In genomic region chr22:46602025-46602424, GRCh38 we compare ENCODE assay signal across 18 cellular contexts. TPM values are rescaled to one million over a fixed set of nuclear protein-coding genes. Genes with fewer than 3 reads are reported as not detected.
DNase-seq lines count a peak whose midpoint lies in the region; ATAC-seq, FAIRE-seq and TF ChIP-seq lines count a peak whose summit lies in the region.
"Had no signal": no experiment of that assay in that cellular context is flagged by ENCODE, and none has a peak within 500 bp of the region (broad histone marks: within the 10 kb centered on the region; RNA-seq: fewer than 3 reads in every experiment).

No MANE protein-coding gene starts in this region.

- TF ChIP-seq EP300 in K562 (IDR thresholded peaks at IDR 0.05; ENCODE audit: low read length), result no peak

- H3K4me2 ChIP-seq in BLaER1 (peak overlapping the region; percentile 96), K562 (ENCODE audit: insufficient read depth, low read length) (no peak overlapping the region)

- POLR2A ChIA-PET in K562 (lab: Yijun Ruan, JAX), result no interaction called here

- H3K9ac ChIP-seq in BLaER1 (no peak overlapping the region), K562 (ENCODE audit: insufficient read depth in 1 of 2, low read depth in 2 of 2, low read length in 2 of 2) (no peak overlapping the region)

- CTCF ChIA-PET in K562 (lab: Yijun Ruan, JAX; ENCODE audit: low intra/inter-chr PET ratio), result no interaction called here

- H3K4me3 ChIP-seq in BLaER1 (no peak overlapping the region), K562 (no peak overlapping the region), coronary artery (no peak overlapping the region)
- H3K4me3 ChIP-seq: SJCRH30, thyroid gland had no signal

- H3K27me3 ChIP-seq in BLaER1, result no peaks in the 10 kb centered on the region
- H3K27me3 ChIP-seq in K562 (ENCODE audit: control insufficient read depth in 2 of 2, insufficient read depth in 2 of 2, low read length in 2 of 2), result no peaks in the 10 kb centered on the region
- H3K27me3 ChIP-seq: SJCRH30, thyroid gland had no signal

- no peak for TF ChIP-seq POLR2A in K562 (conservative IDR thresholded peaks at IDR 0.05)

- H3K27ac ChIP-seq in BLaER1, result 0 out of 2 replicates have a peak overlapping the region, but pooled peaks have one; percentile 84
- peak overlapping the region; percentile 76; the same call in 2 of the 3 replicates for H3K27ac ChIP-seq in K562 (ENCODE audit: extremely low read depth, low read depth, low read length)
- H3K27ac ChIP-seq in coronary artery, result no peak overlapping the region
- H3K27ac ChIP-seq: SJCRH30, thyroid gland had no signal

- TF ChIP-seq CTCF in K562 (IDR thresholded peaks at IDR 0.05 in 2 of 3, conservative IDR thresholded peaks at IDR 0.05 in 1 of 3; ENCODE audit: insufficient read depth in 2 of 3, low read depth in 1 of 3, low read length in 3 of 3), result no peak
- TF ChIP-seq CTCF in coronary artery (IDR thresholded peaks at IDR 0.05), result no peak

- intact Hi-C loops in K562 (cut with micrococcal nuclease), result no loop called here

- DNase-seq in MV-4-11 (lab: John Stamatoyannopoulos, UW) (peak; percentile 96), K562 (ENCODE audit: extremely low read depth in 1 of 4, low spot score in 3 of 4) (no peak), medulla oblongata (ENCODE audit: extremely low spot score) (peak; percentile 73), coronary artery (ENCODE audit: low spot score) (no peak), G401 (ENCODE audit: low spot score) (no peak), dedifferentiated amniotic fluid mesenchymal stem cell (ENCODE audit: extremely low spot score) (no peak)
- DNase-seq: CD4-positive, alpha-beta memory T cell; endodermal cell; GOT3; islet precursor cell; midbrain; NCI-H1930; NCI-H510A treated with DMSO at 0.1 percent for 48 hours; SJCRH30; thyroid gland had no signal

- H3K9me3 ChIP-seq in BLaER1, result no peaks in the 10 kb centered on the region
- H3K9me3 ChIP-seq in K562 (replicated peaks; ENCODE audit: control insufficient read depth, insufficient read depth, low read depth, low read length), result no peaks in the 10 kb centered on the region
- H3K9me3 ChIP-seq: SJCRH30, thyroid gland had no signal

- H4K20me1 ChIP-seq in BLaER1 (peaks cover 59% of the 10 kb centered on the region), K562 (replicated peaks; ENCODE audit: control insufficient read depth, insufficient read depth, low read length) (no peaks in the 10 kb centered on the region)

- FAIRE-seq in K562 (lab: Jason Lieb, UNC), result no peak

- in situ Hi-C loops in K562 (cut with MboI) (no loop called here), G401 (cut with HindIII; ENCODE audit: low sequenced_read_pairs) (no loop called here)

- H3K4me1 ChIP-seq in BLaER1 (peaks cover 93% of the 10 kb centered on the region), K562 (replicated peaks in 1 of 2; ENCODE audit: control insufficient read depth in 2 of 2, insufficient read depth in 2 of 2, low read length in 2 of 2) (peaks cover 11 to 34% of the 10 kb centered on the region in 2 experiments; a peak in 3 of 5 replicates)
- H3K4me1 ChIP-seq: SJCRH30 had no signal

- BruUV-seq in K562 (replicated peaks; lab: Mats Ljungman, UMichigan), result no TSS peak

- H3K79me2 ChIP-seq in K562 (ENCODE audit: control insufficient read depth, insufficient read depth, low read length), result peaks cover 57% of the 10 kb centered on the region

- H3K9me1 ChIP-seq in K562 (ENCODE audit: control insufficient read depth, insufficient read depth, low read length), result no peaks in the 10 kb centered on the region

- H2AFZ ChIP-seq in K562 (ENCODE audit: low read depth, low read length), result no peak overlapping the region

- ATAC-seq in K562 (no peak), GM19467 (IDR thresholded peaks at IDR 0.05; ENCODE audit: unreplicated experiment) (no peak)
- ATAC-seq: stimulated activated effector memory CD8-positive, alpha-beta T cell treated with anti-CD3 and anti-CD28 coated beads, Interleukin-12 subunit alpha, Interleukin-12 subunit beta, amount 100 ng/mL, for 72 hours had no signal

- H3K36me3 ChIP-seq in BLaER1 (0 out of 2 replicates have a peak, but pooled peaks cover under 1% of the 10 kb centered on the region), K562 (ENCODE audit: control insufficient read depth, insufficient read depth, low read length) (no peaks in the 10 kb centered on the region)
- H3K36me3 ChIP-seq: SJCRH30, thyroid gland had no signal

- WGBS in K562 (ENCODE audit: insufficient coverage, low coverage, missing lambda C conversion rate), result 91% methylated on average over 15 of the region's 15 CpGs

- no peak for TF ChIP-seq RAD21 in K562 (CRISPR knock-in tag; conservative IDR thresholded peaks at IDR 0.05 in 1 of 2, IDR thresholded peaks at IDR 0.05 in 1 of 2)

TF ChIP-seq in K562, 482 proteins besides CTCF, POLR2A, EP300 and RAD21:
- TF ChIP-seq SNAPC5 (CRISPR knock-in tag; IDR thresholded peaks at IDR 0.05) (no peak), ELF2 (CRISPR knock-in tag; IDR thresholded peaks at IDR 0.05) (no peak), MTA3 (IDR thresholded peaks at IDR 0.05; ENCODE audit: borderline replicate concordance) (no peak), ZBTB43 (CRISPR knock-in tag; IDR thresholded peaks at IDR 0.05) (no peak), CHD4 (IDR thresholded peaks at IDR 0.05; ENCODE audit: insufficient read depth, insufficient replicate concordance, low read depth, low read length, poor library complexity, severe bottlenecking) (no peak), PHF21A (IDR thresholded peaks at IDR 0.05; ENCODE audit: borderline replicate concordance, low read depth) (no peak), POU5F1 (IDR thresholded peaks at IDR 0.05; ENCODE audit: borderline replicate concordance, low read depth, low read length, partially characterized antibody) (no peak), C11orf30 (IDR thresholded peaks at IDR 0.05; ENCODE audit: low read depth) (no peak), SPI1 (IDR thresholded peaks at IDR 0.05; ENCODE audit: borderline replicate concordance, low read depth, low read length) (no peak)

RNA-seq across cellular contexts. Expression of gene GRAMD4, which starts 18.2 kb away (rescaled TPM):
- 92.4 and 123 TPM in 2 replicates for total RNA-seq in K562 (2011; cell fraction: chromatin; rRNA removed; ENCODE audit: low replicate concordance)
- 64.0 and 80.4 TPM in 2 replicates for total RNA-seq in K562 (2011; cell fraction: nucleolus; rRNA removed)
- 41.7 and 59.0 TPM in 2 replicates for total RNA-seq in K562 (2011; cell fraction: nucleoplasm; rRNA removed)
- total RNA-seq in K562 (2014; rRNA removed) (44.8 and 52.4 TPM in 2 replicates), K562 (2014; rRNA removed; fragmentation: Illumina TruSeq; extraction: Trizol) (13.6 and 14.1 TPM in 2 replicates), K562 (2015; rRNA removed; fragmentation: Illumina TruSeq; extraction: Trizol) (16.0 and 18.6 TPM in 2 replicates), K562 (2021) (44.0 and 45.4 TPM in 2 replicates)
- polyA plus RNA-seq in K562 (2011; rRNA removed) (31.9 and 35.5 TPM in 2 replicates), K562 (2014; fragmentation: Illumina TruSeq; extraction: Trizol) (13.7 and 15.3 TPM in 2 replicates), K562 (2014; fragmentation: Nextera tagmentation; extraction: Ambion mirVana) (under 1 TPM; 0.18 to 0.28 TPM), K562 (2014; rRNA removed) (31.5 and 37.3 TPM in 2 replicates)
- polyA plus RNA-seq in K562 (2011; cell fraction: cytosol; rRNA removed), result 14.5 and 32.1 TPM in 2 replicates
- 70.0 and 77.3 TPM in 2 replicates for polyA plus RNA-seq in K562 (2011; cell fraction: nucleus; rRNA removed)
- polyA plus RNA-seq in K562 (2012), result 17.3 and 43.4 TPM in 2 replicates
- 34.2 and 53.1 TPM in 2 replicates for polyA minus RNA-seq in K562 (2011; rRNA and poly(A)+ RNA removed)
- polyA minus RNA-seq in K562 (2011; cell fraction: cytosol; rRNA and poly(A)+ RNA removed), result 20.3 and 27.3 TPM in 2 replicates
- 21.4 and 52.2 TPM in 2 replicates for polyA minus RNA-seq in K562 (2011; cell fraction: nucleus; rRNA and poly(A)+ RNA removed)
- total RNA-seq in G401 (2014; rRNA removed; shearing (Covaris generic)), result 23.5 and 45.4 TPM in 2 replicates

Comparison
In these comparisons a context has a peak if more than half of its experiments do, and no peak if none do; other contexts are left out.
1. H3K27ac ChIP-seq: peak in BLaER1 (single experiment) and K562 (single experiment); none in coronary artery (0 of 2).
2. DNase-seq: peak in MV-4-11 (single experiment) and medulla oblongata (single experiment); none in K562 (0 of 4), coronary artery (single experiment), G401 (single experiment) and dedifferentiated amniotic fluid mesenchymal stem cell (single experiment).